Comparison of ENCODE assay signal across 1 cellular context in the genomic region with DNA sequence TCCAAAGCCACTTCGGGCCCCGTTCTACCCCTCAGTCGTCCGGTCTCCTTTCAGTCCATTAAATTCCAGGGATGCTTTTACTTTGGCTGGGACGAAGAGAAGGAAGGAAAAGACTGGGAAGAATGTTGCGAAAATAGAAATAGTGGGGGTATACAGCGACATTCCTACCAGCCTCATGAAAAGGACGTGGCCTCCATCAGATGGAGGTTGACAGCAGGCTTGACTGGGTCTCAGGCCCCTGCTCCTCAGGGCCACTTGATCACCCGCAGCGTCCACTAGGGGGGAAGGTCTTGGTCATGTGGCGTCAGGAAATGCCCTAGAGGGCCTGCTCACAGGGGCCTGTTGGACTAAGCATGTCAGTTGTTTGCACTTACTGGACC.
TF ChIP-seq lines count a peak whose summit lies in the region.

No MANE protein-coding gene starts in this region.

TF ChIP-seq in HEK293, 187 proteins besides CTCF, POLR2A, EP300 and RAD21 (continued from another document):
- TF ChIP-seq, protein P1, sequence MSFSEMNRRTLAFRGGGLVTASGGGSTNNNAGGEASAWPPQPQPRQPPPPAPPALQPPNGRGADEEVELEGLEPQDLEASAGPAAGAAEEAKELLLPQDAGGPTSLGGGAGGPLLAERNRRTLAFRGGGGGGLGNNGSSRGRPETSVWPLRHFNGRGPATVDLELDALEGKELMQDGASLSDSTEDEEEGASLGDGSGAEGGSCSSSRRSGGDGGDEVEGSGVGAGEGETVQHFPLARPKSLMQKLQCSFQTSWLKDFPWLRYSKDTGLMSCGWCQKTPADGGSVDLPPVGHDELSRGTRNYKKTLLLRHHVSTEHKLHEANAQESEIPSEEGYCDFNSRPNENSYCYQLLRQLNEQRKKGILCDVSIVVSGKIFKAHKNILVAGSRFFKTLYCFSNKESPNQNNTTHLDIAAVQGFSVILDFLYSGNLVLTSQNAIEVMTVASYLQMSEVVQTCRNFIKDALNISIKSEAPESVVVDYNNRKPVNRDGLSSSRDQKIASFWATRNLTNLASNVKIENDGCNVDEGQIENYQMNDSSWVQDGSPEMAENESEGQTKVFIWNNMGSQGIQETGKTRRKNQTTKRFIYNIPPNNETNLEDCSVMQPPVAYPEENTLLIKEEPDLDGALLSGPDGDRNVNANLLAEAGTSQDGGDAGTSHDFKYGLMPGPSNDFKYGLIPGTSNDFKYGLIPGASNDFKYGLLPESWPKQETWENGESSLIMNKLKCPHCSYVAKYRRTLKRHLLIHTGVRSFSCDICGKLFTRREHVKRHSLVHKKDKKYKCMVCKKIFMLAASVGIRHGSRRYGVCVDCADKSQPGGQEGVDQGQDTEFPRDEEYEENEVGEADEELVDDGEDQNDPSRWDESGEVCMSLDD (tag by site-specific recombination; IDR thresholded peaks at IDR 0.05), result 0 out of 2 replicates have a peak, but pooled peaks have one; percentile 8
- TF ChIP-seq ZNF341 (tag by site-specific recombination; IDR thresholded peaks at IDR 0.05; ENCODE audit: low read depth) (peak; percentile 4; the same call in 1 of the 2 replicates), ZNF19 (tag by site-specific recombination; IDR thresholded peaks at IDR 0.05; ENCODE audit: low read depth) (no peak), ZNF600 (tag by site-specific recombination; IDR thresholded peaks at IDR 0.05) (no peak), ZNF335 (tag by site-specific recombination; conservative IDR thresholded peaks at IDR 0.05) (peak; percentile 68), ZNF518A (tag by site-specific recombination; conservative IDR thresholded peaks at IDR 0.05; ENCODE audit: low read depth) (peak; percentile 26; the same call in 1 of the 2 replicates), ZNF664 (tag by site-specific recombination; IDR thresholded peaks at IDR 0.05) (no peak), ZNF624 (tag by site-specific recombination; IDR thresholded peaks at IDR 0.05) (no peak), TRIM28 (IDR thresholded peaks at IDR 0.05; ENCODE audit: borderline replicate concordance, low read length) (peak; percentile 87), ZEB2 (tag by site-specific recombination; IDR thresholded peaks at IDR 0.05) (peak; percentile 42; the same call in 1 of the 2 replicates)
- TF ChIP-seq, protein P2, sequence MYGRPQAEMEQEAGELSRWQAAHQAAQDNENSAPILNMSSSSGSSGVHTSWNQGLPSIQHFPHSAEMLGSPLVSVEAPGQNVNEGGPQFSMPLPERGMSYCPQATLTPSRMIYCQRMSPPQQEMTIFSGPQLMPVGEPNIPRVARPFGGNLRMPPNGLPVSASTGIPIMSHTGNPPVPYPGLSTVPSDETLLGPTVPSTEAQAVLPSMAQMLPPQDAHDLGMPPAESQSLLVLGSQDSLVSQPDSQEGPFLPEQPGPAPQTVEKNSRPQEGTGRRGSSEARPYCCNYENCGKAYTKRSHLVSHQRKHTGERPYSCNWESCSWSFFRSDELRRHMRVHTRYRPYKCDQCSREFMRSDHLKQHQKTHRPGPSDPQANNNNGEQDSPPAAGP (tag by site-specific recombination; IDR thresholded peaks at IDR 0.05), result no peak
- TF ChIP-seq, protein P3, sequence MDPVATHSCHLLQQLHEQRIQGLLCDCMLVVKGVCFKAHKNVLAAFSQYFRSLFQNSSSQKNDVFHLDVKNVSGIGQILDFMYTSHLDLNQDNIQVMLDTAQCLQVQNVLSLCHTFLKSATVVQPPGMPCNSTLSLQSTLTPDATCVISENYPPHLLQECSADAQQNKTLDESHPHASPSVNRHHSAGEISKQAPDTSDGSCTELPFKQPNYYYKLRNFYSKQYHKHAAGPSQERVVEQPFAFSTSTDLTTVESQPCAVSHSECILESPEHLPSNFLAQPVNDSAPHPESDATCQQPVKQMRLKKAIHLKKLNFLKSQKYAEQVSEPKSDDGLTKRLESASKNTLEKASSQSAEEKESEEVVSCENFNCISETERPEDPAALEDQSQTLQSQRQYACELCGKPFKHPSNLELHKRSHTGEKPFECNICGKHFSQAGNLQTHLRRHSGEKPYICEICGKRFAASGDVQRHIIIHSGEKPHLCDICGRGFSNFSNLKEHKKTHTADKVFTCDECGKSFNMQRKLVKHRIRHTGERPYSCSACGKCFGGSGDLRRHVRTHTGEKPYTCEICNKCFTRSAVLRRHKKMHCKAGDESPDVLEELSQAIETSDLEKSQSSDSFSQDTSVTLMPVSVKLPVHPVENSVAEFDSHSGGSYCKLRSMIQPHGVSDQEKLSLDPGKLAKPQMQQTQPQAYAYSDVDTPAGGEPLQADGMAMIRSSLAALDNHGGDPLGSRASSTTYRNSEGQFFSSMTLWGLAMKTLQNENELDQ (tag by site-specific recombination; IDR thresholded peaks at IDR 0.05; ENCODE audit: low read depth), result no peak
